ENCODE assay signal across 1 cellular context in genomic region chr14:104826197-104826857, GRCh38.
TF ChIP-seq lines count a peak whose summit lies in the region.

No MANE protein-coding gene starts in this region.

TF ChIP-seq in K562, 482 proteins besides CTCF, POLR2A, EP300 and RAD21:
- TF ChIP-seq ZBTB43 (CRISPR knock-in tag; IDR thresholded peaks at IDR 0.05) (no peak), POLR2G (IDR thresholded peaks at IDR 0.05; ENCODE audit: low read depth, low read length) (0 out of 2 replicates have a peak, but pooled peaks have one; percentile 44), NRF1 (conservative IDR thresholded peaks at IDR 0.05 in 1 of 2, IDR thresholded peaks at IDR 0.05 in 1 of 2) (peak in 1 of 2 experiments; percentile 13; a peak in 1 of 4 replicates), SMC3 (conservative IDR thresholded peaks at IDR 0.05; ENCODE audit: insufficient read depth, low read depth, low read length) (0 out of 2 replicates have a peak, but pooled peaks have one; percentile 47), THAP7 (CRISPR knock-in tag; IDR thresholded peaks at IDR 0.05) (no peak), CXXC5 (CRISPR knock-in tag; IDR thresholded peaks at IDR 0.05) (peak; percentile 62), ZNF263 (CRISPR knock-in tag; IDR thresholded peaks at IDR 0.05; ENCODE audit: borderline replicate concordance) (peak; percentile 95), FOXK1 (CRISPR knock-in tag; IDR thresholded peaks at IDR 0.05; ENCODE audit: borderline replicate concordance) (no peak), RB1 (IDR thresholded peaks at IDR 0.05; ENCODE audit: low read depth) (peak; percentile 75; the same call in 1 of the 2 replicates), CTBP1 (IDR thresholded peaks at IDR 0.05; ENCODE audit: borderline replicate concordance) (peak; percentile 42; the same call in 1 of the 2 replicates), E2F6 (IDR thresholded peaks at IDR 0.05; ENCODE audit: borderline replicate concordance in 1 of 2, extremely low read depth in 1 of 2, insufficient read depth in 1 of 2, insufficient read length in 1 of 2, low read depth in 1 of 2, low read length in 1 of 2, poor library complexity in 1 of 2, severe bottlenecking in 1 of 2) (peak in 1 of 2 experiments; percentile 32), HDAC6 (IDR thresholded peaks at IDR 0.05; ENCODE audit: low read depth, low read length) (no peak), KAT2B (IDR thresholded peaks at IDR 0.05; ENCODE audit: low read depth, low read length) (no peak), SIN3B (IDR thresholded peaks at IDR 0.05; ENCODE audit: low read depth) (0 out of 2 replicates have a peak, but pooled peaks have one; percentile 23), KAT7 (CRISPR knock-in tag; IDR thresholded peaks at IDR 0.05; ENCODE audit: borderline replicate concordance) (no peak), PHF8 (IDR thresholded peaks at IDR 0.05; ENCODE audit: borderline replicate concordance, low read length) (peak; percentile 32; the same call in 1 of the 2 replicates), MAZ (CRISPR knock-in tag; conservative IDR thresholded peaks at IDR 0.05 in 1 of 2, IDR thresholded peaks at IDR 0.05 in 1 of 2) (peak; percentile 70 to 84; a peak in 3 of 4 replicates), CBX5 (IDR thresholded peaks at IDR 0.05; ENCODE audit: borderline replicate concordance, low read depth) (no peak), GTF2B (IDR thresholded peaks at IDR 0.05; ENCODE audit: extremely low read depth, insufficient read length) (no peak), PTTG1 (tag; IDR thresholded peaks at IDR 0.05; ENCODE audit: low read depth) (no peak), PML (IDR thresholded peaks at IDR 0.05; ENCODE audit: low read length) (no peak), KLF10 (CRISPR knock-in tag; IDR thresholded peaks at IDR 0.05) (no peak), JUND (IDR thresholded peaks at IDR 0.05; ENCODE audit: borderline replicate concordance, low read depth, low read length) (peak; percentile 7; the same call in 1 of the 2 replicates), JUND (tag; IDR thresholded peaks at IDR 0.05; ENCODE audit: borderline replicate concordance, low read depth, low read length) (no peak), C11orf30 (IDR thresholded peaks at IDR 0.05; ENCODE audit: low read depth) (no peak), TEAD2 (tag; IDR thresholded peaks at IDR 0.05) (no peak), YY1 (IDR thresholded peaks at IDR 0.05; ENCODE audit: borderline replicate concordance in 1 of 3, control insufficient read depth in 1 of 3, extremely low read depth in 1 of 3, insufficient read depth in 3 of 3, insufficient read length in 1 of 3, insufficient replicate concordance in 2 of 3, low read depth in 1 of 3, low read length in 2 of 3) (peak in 1 of 3 experiments; percentile 27), HDAC1 (IDR thresholded peaks at IDR 0.05) (no peak), SNAPC5 (CRISPR knock-in tag; IDR thresholded peaks at IDR 0.05) (no peak), UBTF (IDR thresholded peaks at IDR 0.05; ENCODE audit: borderline replicate concordance in 1 of 2, low read depth in 2 of 2, low read length in 2 of 2) (no peak), CTCFL (IDR thresholded peaks at IDR 0.05; ENCODE audit: borderline replicate concordance, insufficient read depth, low read depth, low read length, poor library complexity, severe bottlenecking) (peak; percentile 42), VEZF1 (CRISPR knock-in tag; IDR thresholded peaks at IDR 0.05) (peak; percentile 86), HDAC8 (tag; IDR thresholded peaks at IDR 0.05) (no peak), NFIX (CRISPR knock-in tag; IDR thresholded peaks at IDR 0.05; ENCODE audit: low read depth) (no peak), BMI1 (IDR thresholded peaks at IDR 0.05; ENCODE audit: low read length) (no peak), FOXO4 (CRISPR knock-in tag; IDR thresholded peaks at IDR 0.05) (no peak), ZNF518B (CRISPR knock-in tag; IDR thresholded peaks at IDR 0.05) (no peak), ZNF143 (CRISPR knock-in tag; IDR thresholded peaks at IDR 0.05) (no peak)
TF ChIP-seq in K562: peak in this region for 15.
